26 cellular contexts compared by ENCODE assay signal in the genomic region with DNA sequence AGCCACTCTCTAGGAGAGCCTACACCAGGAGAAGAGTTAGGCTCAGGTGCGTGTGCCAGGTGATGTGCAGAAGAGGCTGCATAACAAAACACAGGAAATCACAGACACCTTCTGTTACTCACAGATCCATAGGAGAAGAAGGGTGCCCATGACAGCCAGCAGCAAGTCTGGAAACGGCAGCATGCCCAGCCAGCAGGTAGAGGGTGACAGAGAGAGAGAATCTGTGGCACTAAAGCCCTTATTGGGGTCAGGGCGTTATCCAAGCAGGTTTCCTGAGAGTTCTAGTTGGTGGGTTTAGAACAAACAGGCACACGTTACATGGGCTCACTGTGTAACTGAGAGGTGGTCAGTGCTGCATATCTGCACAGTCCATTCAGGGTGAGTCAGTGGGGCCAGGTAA. TPM values are rescaled to one million over a fixed set of nuclear protein-coding genes. Genes with fewer than 3 reads are reported as not detected.
"Had no signal": no experiment of that assay in that cellular context is flagged by ENCODE, and none has a peak within 500 bp of the region (broad histone marks: within the 10 kb centered on the region; RNA-seq: fewer than 3 reads in every experiment).

No MANE protein-coding gene starts in this region.

- H3K9me3 ChIP-seq: ascending aorta, breast epithelium had no signal

- H3K4me3 ChIP-seq: ascending aorta, breast epithelium had no signal

- H3K4me1 ChIP-seq: ascending aorta, breast epithelium had no signal

- H3K27ac Mint-ChIP-seq: activated CD4-positive, alpha-beta memory T cell treated with anti-CD3 and anti-CD28 coated beads for 36 hours; activated CD8-positive, alpha-beta memory T cell treated with anti-CD3 and anti-CD28 coated beads, Interleukin-2, amount 10 ng/mL, durations not matched to agents 7 days and 5 days; activated CD8-positive, alpha-beta T cell treated with anti-CD3 and anti-CD28 coated beads, Interleukin-2, amount 10 ng/mL, durations not matched to agents 7 days and 5 days; activated naive CD4-positive, alpha-beta T cell treated with anti-CD3 and anti-CD28 coated beads for 36 hours; activated naive CD4-positive, alpha-beta T cell treated with anti-CD3 and anti-CD28 coated beads, Interleukin-2, amount 50 U/mL, for 24 hours; activated naive CD8-positive, alpha-beta T cell treated with anti-CD3 and anti-CD28 coated beads, Interleukin-2, amount 10 ng/mL, durations not matched to agents 7 days and 5 days; activated T-helper 1 cell treated with anti-CD3 and anti-CD28 coated beads, Interleukin-12 subunit alpha, Interleukin-12 subunit beta, Interleukin-2, Interleukin-4 antibody, amounts not matched to agents 30 ng/mL and 10 ng/mL and 1 ng/mL, durations not matched to agents 14 hours and 24 hours and 36 hours; activated T-helper 2 cell treated with anti-CD3 and anti-CD28 coated beads, Interferon-gamma antibody, Interleukin-2, Interleukin-4, amounts not matched to agents 10 μg/mL and 5 μg/mL and 100 μg/mL, durations not matched to agents 14 hours and 24 hours and 36 hours; brain had no signal

- ATAC-seq: activated CD8-positive, alpha-beta memory T cell treated with anti-CD3 and anti-CD28 coated beads, Interleukin-2, amount 10 ng/mL, durations not matched to agents 7 days and 5 days; activated CD8-positive, alpha-beta T cell treated with anti-CD3 and anti-CD28 coated beads, Interleukin-2, amount 10 ng/mL, durations not matched to agents 7 days and 5 days; esophagus mucosa had no signal

- H3K36me3 ChIP-seq: ascending aorta, breast epithelium had no signal

- H3K27me3 ChIP-seq: ascending aorta had no signal

- DNase-seq: activated CD4-positive, alpha-beta memory T cell treated with anti-CD3 and anti-CD28 coated beads for 36 hours; activated CD4-positive, alpha-beta T cell treated with anti-CD3 and anti-CD28 coated beads for 1 hour; activated CD4-positive, alpha-beta T cell treated with anti-CD3 and anti-CD28 coated beads for 4 hours; activated CD4-positive, alpha-beta T cell treated with anti-CD3 and anti-CD28 coated beads, Interleukin-2, amount 50 U/mL, for 1 hour; activated CD8-positive, alpha-beta memory T cell treated with anti-CD3 and anti-CD28 coated beads, Interleukin-2, amount 10 ng/mL, durations not matched to agents 7 days and 5 days; activated CD8-positive, alpha-beta memory T cell treated with anti-CD3 and anti-CD28 coated beads, Interleukin-2, amount 50 U/mL, for 4 hours; activated CD8-positive, alpha-beta T cell treated with anti-CD3 and anti-CD28 coated beads, Interleukin-2, amount 10 ng/mL, durations not matched to agents 7 days and 5 days; activated effector memory CD4-positive, alpha-beta T cell treated with anti-CD3 and anti-CD28 coated beads, Interleukin-2, amount 50 U/mL, for 16 hours; activated naive CD4-positive, alpha-beta T cell treated with anti-CD3 and anti-CD28 coated beads for 36 hours; activated naive CD8-positive, alpha-beta T cell treated with anti-CD3 and anti-CD28 coated beads, Interleukin-2, amount 10 ng/mL, durations not matched to agents 7 days and 5 days; activated T-cell treated with anti-CD3 and anti-CD28 coated beads, Interleukin-2, amount 50 U/mL, for 1 hour; activated T-cell treated with anti-CD3 and anti-CD28 coated beads, Interleukin-2, amount 50 U/mL, for 48 hours; cortex of kidney; effector CD8-positive, alpha-beta T cell; foreskin fibroblast; head of caudate nucleus; hippocampal formation; T-helper 2 cell had no signal

- H3K36me3 Mint-ChIP-seq: activated CD4-positive, alpha-beta memory T cell treated with anti-CD3 and anti-CD28 coated beads for 36 hours; activated CD8-positive, alpha-beta memory T cell treated with anti-CD3 and anti-CD28 coated beads, Interleukin-2, amount 10 ng/mL, durations not matched to agents 7 days and 5 days; activated naive CD4-positive, alpha-beta T cell treated with anti-CD3 and anti-CD28 coated beads, Interleukin-2, amount 50 U/mL, for 24 hours; activated naive CD8-positive, alpha-beta T cell treated with anti-CD3 and anti-CD28 coated beads, Interleukin-2, amount 10 ng/mL, durations not matched to agents 7 days and 5 days; brain had no signal

- H3K4me3 Mint-ChIP-seq: activated CD4-positive, alpha-beta memory T cell treated with anti-CD3 and anti-CD28 coated beads for 36 hours; activated CD8-positive, alpha-beta memory T cell treated with anti-CD3 and anti-CD28 coated beads, Interleukin-2, amount 10 ng/mL, durations not matched to agents 7 days and 5 days; activated CD8-positive, alpha-beta T cell treated with anti-CD3 and anti-CD28 coated beads, Interleukin-2, amount 10 ng/mL, durations not matched to agents 7 days and 5 days; activated naive CD4-positive, alpha-beta T cell treated with anti-CD3 and anti-CD28 coated beads for 36 hours; activated naive CD4-positive, alpha-beta T cell treated with anti-CD3 and anti-CD28 coated beads, Interleukin-2, amount 50 U/mL, for 24 hours; activated naive CD8-positive, alpha-beta T cell treated with anti-CD3 and anti-CD28 coated beads, Interleukin-2, amount 10 ng/mL, durations not matched to agents 7 days and 5 days; activated T-helper 1 cell treated with anti-CD3 and anti-CD28 coated beads, Interleukin-12 subunit alpha, Interleukin-12 subunit beta, Interleukin-2, Interleukin-4 antibody, amounts not matched to agents 30 ng/mL and 10 ng/mL and 1 ng/mL, durations not matched to agents 14 hours and 24 hours and 36 hours; brain; central memory CD8-positive, alpha-beta T cell had no signal

- H3K4me1 Mint-ChIP-seq: activated CD8-positive, alpha-beta memory T cell treated with anti-CD3 and anti-CD28 coated beads, Interleukin-2, amount 10 ng/mL, durations not matched to agents 7 days and 5 days; activated naive CD4-positive, alpha-beta T cell treated with anti-CD3 and anti-CD28 coated beads, Interleukin-2, amount 50 U/mL, for 24 hours; activated naive CD8-positive, alpha-beta T cell treated with anti-CD3 and anti-CD28 coated beads, Interleukin-2, amount 10 ng/mL, durations not matched to agents 7 days and 5 days; brain; central memory CD8-positive, alpha-beta T cell had no signal

- H3K9me3 Mint-ChIP-seq: activated CD4-positive, alpha-beta memory T cell treated with anti-CD3 and anti-CD28 coated beads for 36 hours; activated naive CD4-positive, alpha-beta T cell treated with anti-CD3 and anti-CD28 coated beads for 36 hours; activated naive CD8-positive, alpha-beta T cell treated with anti-CD3 and anti-CD28 coated beads, Interleukin-2, amount 10 ng/mL, durations not matched to agents 7 days and 5 days; activated T-helper 1 cell treated with anti-CD3 and anti-CD28 coated beads, Interleukin-12 subunit alpha, Interleukin-12 subunit beta, Interleukin-2, Interleukin-4 antibody, amounts not matched to agents 30 ng/mL and 10 ng/mL and 1 ng/mL, durations not matched to agents 14 hours and 24 hours and 36 hours; activated T-helper 2 cell treated with anti-CD3 and anti-CD28 coated beads, Interferon-gamma antibody, Interleukin-2, Interleukin-4, amounts not matched to agents 10 μg/mL and 5 μg/mL and 100 μg/mL, durations not matched to agents 14 hours and 24 hours and 36 hours; brain; central memory CD8-positive, alpha-beta T cell had no signal

- H3K27ac ChIP-seq: ascending aorta, breast epithelium had no signal

RNA-seq across cellular contexts. Expression of gene SLC8A3, which starts 14.9 kb away (rescaled TPM):
- total RNA-seq: activated CD8-positive, alpha-beta memory T cell treated with anti-CD3 and anti-CD28 coated beads, Interleukin-2, amount 10 ng/mL, durations not matched to agents 7 days and 5 days; activated CD8-positive, alpha-beta T cell treated with anti-CD3 and anti-CD28 coated beads, Interleukin-2, amount 10 ng/mL, durations not matched to agents 7 days and 5 days; ascending aorta had no signal
